Comparison of ENCODE assay signal across 1 cellular context in genomic region chr12:51009038-51009437, GRCh38.
TF ChIP-seq lines count a peak whose summit lies in the region.

No MANE protein-coding gene starts in this region.

TF ChIP-seq in GM12878, 131 proteins besides CTCF, POLR2A, EP300 and RAD21:
- TF ChIP-seq CEBPZ (IDR thresholded peaks at IDR 0.05; ENCODE audit: low read depth, low read length) (no peak), RAD51 (IDR thresholded peaks at IDR 0.05) (peak; percentile 63), SPI1 (IDR thresholded peaks at IDR 0.05; ENCODE audit: borderline replicate concordance, insufficient read depth, low read depth, low read length) (peak; percentile 3; the same call in 1 of the 2 replicates)
TF ChIP-seq in GM12878: peak in this region for 2.
